ENCODE assay signal across 8 cellular contexts in genomic region chr10:94546058-94546595, GRCh38. TPM values are rescaled to one million over a fixed set of nuclear protein-coding genes. Genes with fewer than 3 reads are reported as not detected.
DNase-seq lines count a peak whose midpoint lies in the region; ATAC-seq and TF ChIP-seq lines count a peak whose summit lies in the region.

No MANE protein-coding gene starts in this region.

- H3K9me3 Mint-ChIP-seq in endodermal cell (no peaks in the 10 kb centered on the region), mesothelial cell of epicardium (no peaks in the 10 kb centered on the region)

- peak overlapping the region; percentile 99 for H3K27ac Mint-ChIP-seq in endodermal cell
- peak overlapping the region; percentile 96 for H3K27ac Mint-ChIP-seq in mesothelial cell of epicardium

- H3K27me3 ChIP-seq in BE2C (no peaks in the 10 kb centered on the region), SJSA1 (replicated peaks) (no peaks in the 10 kb centered on the region), endodermal cell (ENCODE audit: control insufficient read depth, insufficient read depth, low read length, poor library complexity, severe bottlenecking) (no peaks in the 10 kb centered on the region)

- H3K36me3 ChIP-seq in BE2C (peaks cover 6% of the 10 kb centered on the region; the same call in 1 of the 2 replicates), SJSA1 (peaks cover 29% of the 10 kb centered on the region), endodermal cell (ENCODE audit: control insufficient read depth, insufficient read depth, low read length) (peaks cover 25% of the 10 kb centered on the region)

- H3K27ac ChIP-seq in SJSA1 (peak overlapping the region; percentile 85), endodermal cell (ENCODE audit: low read depth, low read length) (peak overlapping the region; percentile 71)

- TF ChIP-seq CTCF in BE2C (IDR thresholded peaks at IDR 0.05; ENCODE audit: low read depth, low read length) (no peak), endodermal cell (conservative IDR thresholded peaks at IDR 0.05) (no peak), mesothelial cell of epicardium (IDR thresholded peaks at IDR 0.05; ENCODE audit: unreplicated experiment) (no peak)

- H3K4me1 Mint-ChIP-seq in endodermal cell (peaks cover 23% of the 10 kb centered on the region), mesothelial cell of epicardium (peaks cover 28% of the 10 kb centered on the region)

- ATAC-seq in GM18858 (IDR thresholded peaks at IDR 0.05; ENCODE audit: unreplicated experiment), result peak; percentile 13
- peak; percentile 4 for ATAC-seq in HG03378 (IDR thresholded peaks at IDR 0.05; ENCODE audit: unreplicated experiment)

- H3K4me3 Mint-ChIP-seq in endodermal cell (peak overlapping the region; percentile 100), mesothelial cell of epicardium (peak overlapping the region; percentile 98)

- DNase-seq in BE2C (no peak), SJSA1 (ENCODE audit: low read depth in 1 of 2, low spot score in 2 of 2) (no peak), endodermal cell (no peak), mesothelial cell of epicardium (ENCODE audit: low spot score in 2 of 2, unreplicated experiment in 2 of 2) (no peak), activated gamma-delta T cell (lab: John Stamatoyannopoulos, UW) (no peak), GM19240 (ENCODE audit: insufficient read length, low spot score) (no peak)

- H3K4me3 ChIP-seq in BE2C (ENCODE audit: low read depth, low read length) (peak overlapping the region; percentile 87), SJSA1 (peak overlapping the region; percentile 91), endodermal cell (ENCODE audit: low read length) (peak overlapping the region; percentile 95)

- no peaks in the 10 kb centered on the region for H3K27me3 Mint-ChIP-seq in endodermal cell (ENCODE audit: insufficient read depth)
- H3K27me3 Mint-ChIP-seq in mesothelial cell of epicardium (ENCODE audit: low read depth), result no peaks in the 10 kb centered on the region

- WGBS in endodermal cell (ENCODE audit: insufficient coverage in 1 of 2, insufficient read length in 1 of 2), 2 experiments, result 0% methylated on average over 5 to 21 of the region's 21 CpGs

- H3K36me3 Mint-ChIP-seq in endodermal cell (ENCODE audit: low read depth), result peaks cover 21% of the 10 kb centered on the region
- H3K36me3 Mint-ChIP-seq in mesothelial cell of epicardium, result no peaks in the 10 kb centered on the region

- H3K9me3 ChIP-seq in BE2C (no peaks in the 10 kb centered on the region), SJSA1 (replicated peaks) (no peaks in the 10 kb centered on the region), endodermal cell (ENCODE audit: control insufficient read depth, low read length) (no peaks in the 10 kb centered on the region)

- H3K4me1 ChIP-seq in BE2C, result no peaks in the 10 kb centered on the region; the same call in none of the 2 replicates
- H3K4me1 ChIP-seq in SJSA1 (replicated peaks), result peaks cover 12% of the 10 kb centered on the region
- H3K4me1 ChIP-seq in endodermal cell (ENCODE audit: control insufficient read depth, insufficient read depth, low read length), result peaks cover 4% of the 10 kb centered on the region

- peak overlapping the region; percentile 92 for H3K9ac ChIP-seq in endodermal cell (ENCODE audit: extremely low read depth, low read length, poor library complexity, severe bottlenecking)

RNA-seq across cellular contexts. Expression of gene HELLS, which starts 0.5 kb away (rescaled TPM):
- polyA plus RNA-seq in BE2C (2012; ENCODE audit: insufficient read depth, insufficient read length, low read depth), result 5.7 TPM
- total RNA-seq in SJSA1 (2014; rRNA removed; shearing (Covaris generic)), result 150 and 162 TPM in 2 replicates
- total RNA-seq in endodermal cell (100 to 1,000 TPM; 224 to 288 TPM), mesothelial cell of epicardium (65.4 to 67.4 TPM (median 66.4 TPM) in 3 replicates)
- 52.5 TPM for polyA plus RNA-seq in endodermal cell (2013, experiment 1 of 2)
- polyA plus RNA-seq in endodermal cell (2013, experiment 2 of 2), result 52.2 TPM
